Comparison of ENCODE assay signal across 13 cellular contexts in the genomic region with DNA sequence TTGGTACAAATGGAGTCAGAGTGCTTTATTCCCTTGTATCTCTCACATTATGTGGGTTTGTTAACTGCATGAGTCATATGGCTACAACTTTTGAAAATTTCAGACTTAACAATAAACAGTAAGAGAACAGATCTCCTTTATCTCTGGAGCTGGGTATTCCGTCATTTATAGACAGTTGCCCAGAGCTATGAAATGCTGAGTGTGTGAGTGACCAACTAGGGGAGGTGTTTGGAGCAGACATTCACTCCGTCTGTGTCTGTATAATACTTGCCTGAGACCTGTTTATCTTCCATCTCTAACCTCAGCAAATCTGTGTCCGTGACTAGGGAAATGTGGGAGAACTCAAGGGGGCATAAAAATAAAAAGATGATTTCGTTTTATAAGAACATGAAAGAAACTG.
DNase-seq lines count a peak whose midpoint lies in the region; ATAC-seq and TF ChIP-seq lines count a peak whose summit lies in the region.
"Had no signal": no experiment of that assay in that cellular context is flagged by ENCODE, and none has a peak within 500 bp of the region (broad histone marks: within the 10 kb centered on the region; RNA-seq: fewer than 3 reads in every experiment).

No MANE protein-coding gene starts in this region.

- H3K4me3 ChIP-seq in brain microvascular endothelial cell (ENCODE audit: low read depth, low read length) (no peak overlapping the region), kidney epithelial cell (ENCODE audit: low read depth, low read length) (no peak overlapping the region)
- H3K4me3 ChIP-seq: right atrium auricular region had no signal

- TF ChIP-seq CTCF in brain microvascular endothelial cell (IDR thresholded peaks at IDR 0.05; ENCODE audit: low read depth, low read length, missing control alignments) (no peak), kidney epithelial cell (IDR thresholded peaks at IDR 0.05; ENCODE audit: insufficient read depth, low read length, poor library complexity, severe bottlenecking) (no peak)

- ATAC-seq in HG03439 (IDR thresholded peaks at IDR 0.05; ENCODE audit: unreplicated experiment) (no peak), GM19395 (IDR thresholded peaks at IDR 0.05; ENCODE audit: unreplicated experiment) (no peak)
- ATAC-seq: T-cell had no signal

- H3K36me3 ChIP-seq in brain microvascular endothelial cell (replicated peaks) (no peaks in the 10 kb centered on the region), kidney epithelial cell (ENCODE audit: control insufficient read depth, insufficient read depth, low read length) (no peaks in the 10 kb centered on the region)
- H3K36me3 ChIP-seq: right atrium auricular region had no signal

- H3K27ac ChIP-seq in brain microvascular endothelial cell: peak overlapping the region; percentile 59
- H3K27ac ChIP-seq: right atrium auricular region had no signal

- in situ Hi-C loops in brain microvascular endothelial cell (cut with HindIII; ENCODE audit: low pct_ligation_motif_present, low sequenced_read_pairs): no loop called here

- H3K27me3 ChIP-seq in brain microvascular endothelial cell (replicated peaks) (no peaks in the 10 kb centered on the region), kidney epithelial cell (ENCODE audit: control insufficient read depth, insufficient read depth, low read length) (no peaks in the 10 kb centered on the region)
- H3K27me3 ChIP-seq: right atrium auricular region had no signal

- DNase-seq in LHCN-M2 (ENCODE audit: low read depth) (peak; percentile 5), brain microvascular endothelial cell (peak; percentile 88), kidney epithelial cell (ENCODE audit: low read depth) (peak; percentile 23), MV-4-11 (lab: John Stamatoyannopoulos, UW) (no peak), NCI-H446 (lab: John Stamatoyannopoulos, UW) (no peak)
- DNase-seq: activated CD4-positive, alpha-beta T cell treated with anti-CD3 and anti-CD28 coated beads for 1 hour; activated naive CD8-positive, alpha-beta T cell treated with anti-CD3 and anti-CD28 coated beads, Interleukin-2, amount 10 ng/mL, durations not matched to agents 7 days and 5 days; CD8-positive, alpha-beta memory T cell; immature natural killer cell; T-cell had no signal

Comparison
In these comparisons a context has a peak if more than half of its experiments do, and no peak if none do; other contexts are left out.
1. DNase-seq: peak in LHCN-M2 (single experiment), brain microvascular endothelial cell (single experiment) and kidney epithelial cell (single experiment); none in MV-4-11 (single experiment) and NCI-H446 (0 of 2).